Comparison of ENCODE assay signal across 19 cellular contexts in the genomic region with DNA sequence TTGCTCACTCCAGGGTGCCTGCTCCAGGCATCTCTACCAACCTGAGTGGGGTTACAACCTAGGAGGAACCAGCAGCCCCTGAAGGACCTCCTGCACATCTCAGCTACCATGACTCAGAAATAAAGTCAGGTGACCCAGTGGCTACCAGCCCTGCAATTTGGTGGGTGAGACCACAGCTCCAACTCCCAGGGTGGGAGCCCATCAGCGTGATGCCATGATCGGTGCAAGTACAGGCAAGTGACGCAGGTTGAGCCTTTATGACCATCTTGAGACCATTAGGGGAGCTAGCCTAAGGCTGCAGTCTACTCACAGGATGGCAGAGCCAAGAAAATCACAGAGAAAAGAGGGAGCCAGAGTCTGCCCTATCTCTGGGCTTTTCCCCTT. TPM values are rescaled to one million over a fixed set of nuclear protein-coding genes. Genes with fewer than 3 reads are reported as not detected.
"Had no signal": no experiment of that assay in that cellular context is flagged by ENCODE, and none has a peak within 500 bp of the region (broad histone marks: within the 10 kb centered on the region; RNA-seq: fewer than 3 reads in every experiment).

No MANE protein-coding gene starts in this region.

- H3K9me3 Mint-ChIP-seq: activated CD4-positive, alpha-beta memory T cell treated with anti-CD3 and anti-CD28 coated beads, Interleukin-2, amount 10 ng/mL, durations not matched to agents 7 days and 5 days; activated T-helper 1 cell treated with anti-CD3 and anti-CD28 coated beads, Interleukin-12 subunit alpha, Interleukin-12 subunit beta, Interleukin-2, Interleukin-4 antibody, amounts not matched to agents 30 ng/mL and 10 ng/mL and 1 ng/mL, durations not matched to agents 14 hours and 24 hours and 36 hours; central memory CD8-positive, alpha-beta T cell; immature natural killer cell; nephron had no signal

- H3K36me3 Mint-ChIP-seq: immature natural killer cell had no signal

- H3K27ac Mint-ChIP-seq: activated CD4-positive, alpha-beta memory T cell treated with anti-CD3 and anti-CD28 coated beads, Interleukin-2, amount 10 ng/mL, durations not matched to agents 7 days and 5 days; activated CD4-positive, alpha-beta T cell treated with anti-CD3 and anti-CD28 coated beads for 36 hours; activated T-helper 1 cell treated with anti-CD3 and anti-CD28 coated beads, Interleukin-12 subunit alpha, Interleukin-12 subunit beta, Interleukin-2, Interleukin-4 antibody, amounts not matched to agents 30 ng/mL and 10 ng/mL and 1 ng/mL, durations not matched to agents 14 hours and 24 hours and 36 hours; immature natural killer cell had no signal

- H3K27me3 Mint-ChIP-seq: activated CD4-positive, alpha-beta memory T cell treated with anti-CD3 and anti-CD28 coated beads, Interleukin-2, amount 10 ng/mL, durations not matched to agents 7 days and 5 days; activated CD4-positive, alpha-beta T cell treated with anti-CD3 and anti-CD28 coated beads for 36 hours; central memory CD8-positive, alpha-beta T cell had no signal

- H3K27me3 ChIP-seq: sigmoid colon had no signal

- H3K9me3 ChIP-seq: mucosa of descending colon, sigmoid colon had no signal

- ATAC-seq: activated CD4-positive, alpha-beta T cell treated with anti-CD3 and anti-CD28 coated beads for 36 hours; esophagus mucosa had no signal

- H3K4me3 ChIP-seq: mucosa of descending colon, sigmoid colon had no signal

- H3K4me1 Mint-ChIP-seq: activated CD4-positive, alpha-beta memory T cell treated with anti-CD3 and anti-CD28 coated beads, Interleukin-2, amount 10 ng/mL, durations not matched to agents 7 days and 5 days; activated CD4-positive, alpha-beta T cell treated with anti-CD3 and anti-CD28 coated beads for 36 hours; immature natural killer cell had no signal

- DNase-seq: activated CD4-positive, alpha-beta memory T cell treated with anti-CD3 and anti-CD28 coated beads, Interleukin-2, amount 10 ng/mL, durations not matched to agents 7 days and 5 days; activated CD4-positive, alpha-beta T cell treated with anti-CD3 and anti-CD28 coated beads for 36 hours; activated CD8-positive, alpha-beta memory T cell treated with anti-CD3 and anti-CD28 coated beads, Interleukin-2, amount 50 U/mL, for 4 hours; activated naive CD4-positive, alpha-beta T cell treated with Interleukin-2 at 50 U/mL for 16 hours; glutamatergic neuron; immature natural killer cell; stimulated activated CD4-positive, alpha-beta T cell treated with anti-CD3 and anti-CD28 coated beads, Interleukin-4, amount 100 ng/mL, for 1 hour; stimulated activated CD8-positive, alpha-beta memory T cell treated with anti-CD3 and anti-CD28 coated beads, Interleukin-4, amount 100 ng/mL, for 48 hours; stimulated activated naive CD8-positive, alpha-beta T cell treated with anti-CD3 and anti-CD28 coated beads, Interleukin-15, Interleukin-2, amounts not matched to agents 100 U/mL and 50 U/mL, for 24 hours; SW 1271 had no signal

- H3K27ac ChIP-seq: sigmoid colon, VCaP had no signal

- H3K4me3 Mint-ChIP-seq: activated CD4-positive, alpha-beta memory T cell treated with anti-CD3 and anti-CD28 coated beads, Interleukin-2, amount 10 ng/mL, durations not matched to agents 7 days and 5 days; activated CD4-positive, alpha-beta T cell treated with anti-CD3 and anti-CD28 coated beads for 36 hours; activated T-helper 1 cell treated with anti-CD3 and anti-CD28 coated beads, Interleukin-12 subunit alpha, Interleukin-12 subunit beta, Interleukin-2, Interleukin-4 antibody, amounts not matched to agents 30 ng/mL and 10 ng/mL and 1 ng/mL, durations not matched to agents 14 hours and 24 hours and 36 hours; central memory CD8-positive, alpha-beta T cell; immature natural killer cell; nephron had no signal

RNA-seq across cellular contexts. Expression of a gene that starts 21.3 kb away (rescaled TPM):
- total RNA-seq: esophagus mucosa, fibroblast of villous mesenchyme had no signal

RNA-seq across cellular contexts. Expression of a gene that starts 44.6 kb away (rescaled TPM):
- total RNA-seq: activated CD4-positive, alpha-beta memory T cell treated with anti-CD3 and anti-CD28 coated beads, Interleukin-2, amount 10 ng/mL, durations not matched to agents 7 days and 5 days; dermis blood vessel endothelial cell had no signal
